Comparison of ENCODE assay signal across 1 cellular context in the genomic region with DNA sequence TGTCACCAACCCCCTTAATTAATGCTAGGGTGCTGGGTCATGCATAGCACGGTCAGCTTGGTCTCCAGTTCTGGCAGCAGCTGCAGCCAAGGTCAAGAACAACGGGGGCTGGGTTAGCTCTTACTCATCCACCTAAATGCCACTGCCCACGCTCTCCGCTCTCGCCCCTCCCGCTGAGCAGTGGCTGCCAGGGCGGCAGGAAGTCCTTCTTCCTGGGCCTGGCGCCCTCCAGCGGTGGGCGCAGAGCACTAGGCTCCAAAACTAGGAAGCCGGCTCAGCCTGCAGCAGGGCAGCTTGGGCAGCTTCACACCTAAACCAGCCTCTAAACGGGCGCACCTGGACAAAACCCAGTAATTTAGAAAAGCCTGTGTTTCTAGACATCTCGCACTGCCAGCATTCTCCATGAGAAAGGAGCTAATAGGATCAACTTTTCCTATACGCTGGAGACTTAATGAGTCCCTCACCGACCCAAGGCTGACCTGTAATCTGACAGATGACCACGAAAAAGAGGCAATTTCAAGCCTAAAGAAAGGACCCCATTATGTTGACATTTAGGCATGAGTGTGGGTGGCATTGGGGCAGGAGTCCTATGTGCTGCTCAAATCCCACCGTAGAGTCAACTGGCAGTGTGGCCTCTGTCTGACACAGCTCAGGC.
TF ChIP-seq lines count a peak whose summit lies in the region.

No MANE protein-coding gene starts in this region.

TF ChIP-seq in A549, 52 proteins besides CTCF, POLR2A, EP300 and RAD21 (continued from another document):
- TF ChIP-seq FOSL2 (IDR thresholded peaks at IDR 0.05) (no peak), FOSL2 (CRISPR knock-in tag; IDR thresholded peaks at IDR 0.05) (peak; percentile 47), EHMT2 (IDR thresholded peaks at IDR 0.05; ENCODE audit: low read depth) (no peak), PBX3 (IDR thresholded peaks at IDR 0.05) (no peak), ZC3H11A (IDR thresholded peaks at IDR 0.05) (no peak), CHD2 (IDR thresholded peaks at IDR 0.05; ENCODE audit: low read length, partially characterized antibody) (no peak), MYC (IDR thresholded peaks at IDR 0.05; ENCODE audit: borderline replicate concordance, low read length) (0 out of 2 replicates have a peak, but pooled peaks have one; percentile 32), KDM5A (IDR thresholded peaks at IDR 0.05) (no peak), SREBF2 (IDR thresholded peaks at IDR 0.05) (no peak), JUNB (IDR thresholded peaks at IDR 0.05) (no peak), HOXB5 (CRISPR knock-in tag; IDR thresholded peaks at IDR 0.05) (no peak), HDAC2 (IDR thresholded peaks at IDR 0.05) (no peak), JUN (IDR thresholded peaks at IDR 0.05) (no peak)
- TF ChIP-seq, protein P1, sequence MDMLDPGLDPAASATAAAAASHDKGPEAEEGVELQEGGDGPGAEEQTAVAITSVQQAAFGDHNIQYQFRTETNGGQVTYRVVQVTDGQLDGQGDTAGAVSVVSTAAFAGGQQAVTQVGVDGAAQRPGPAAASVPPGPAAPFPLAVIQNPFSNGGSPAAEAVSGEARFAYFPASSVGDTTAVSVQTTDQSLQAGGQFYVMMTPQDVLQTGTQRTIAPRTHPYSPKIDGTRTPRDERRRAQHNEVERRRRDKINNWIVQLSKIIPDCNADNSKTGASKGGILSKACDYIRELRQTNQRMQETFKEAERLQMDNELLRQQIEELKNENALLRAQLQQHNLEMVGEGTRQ (IDR thresholded peaks at IDR 0.05) = no peak
TF ChIP-seq in A549: peak in this region for 5.
